1 cellular context compared by ENCODE assay signal in the genomic region with DNA sequence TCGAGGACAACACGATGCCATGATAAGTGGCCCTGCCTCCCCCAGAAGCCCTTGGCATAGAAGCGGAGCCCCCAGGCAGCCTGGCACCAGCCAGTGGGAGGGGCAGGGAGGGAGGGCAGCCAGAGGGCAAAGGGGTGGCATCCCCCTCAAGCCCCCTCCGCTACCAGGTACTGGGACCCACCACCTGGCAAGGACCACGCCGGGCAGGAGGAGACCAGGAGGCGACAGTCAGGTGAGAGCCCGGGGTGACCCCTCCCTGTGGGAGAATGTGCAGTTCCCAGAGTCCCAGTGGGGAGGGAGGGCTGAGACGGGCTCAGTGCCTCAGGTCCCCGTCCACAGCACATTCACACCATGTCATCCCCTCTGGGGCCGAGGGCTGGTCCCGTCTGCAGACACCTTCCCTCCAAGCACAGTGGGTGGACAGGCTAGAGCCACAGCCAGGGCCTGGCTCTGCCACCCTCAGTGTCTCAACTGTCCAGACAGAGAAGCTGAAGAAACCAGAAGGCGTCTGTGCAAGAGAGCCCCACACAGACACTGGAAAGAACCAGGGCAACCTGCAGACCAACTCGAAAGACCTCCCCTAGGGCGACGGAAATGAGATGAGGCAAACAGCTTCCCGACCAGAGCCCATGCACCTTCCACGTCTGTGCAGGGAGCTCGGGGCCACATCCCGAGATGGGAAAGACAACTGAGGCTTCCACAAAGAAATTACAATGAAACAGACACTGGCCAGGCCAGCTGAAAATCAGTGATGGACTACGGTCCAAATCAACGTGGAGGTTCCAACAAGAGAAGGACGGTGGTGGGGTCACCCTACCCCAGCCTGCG.
TF ChIP-seq lines count a peak whose summit lies in the region.

No MANE protein-coding gene starts in this region.

TF ChIP-seq in H1, 55 proteins besides CTCF, POLR2A, EP300 and RAD21:
- TF ChIP-seq PHF8 (conservative IDR thresholded peaks at IDR 0.05; ENCODE audit: low read depth, low read length), result no peak
- TF ChIP-seq SRF (IDR thresholded peaks at IDR 0.05; ENCODE audit: low read depth, low read length), result no peak
- TF ChIP-seq, protein P1, sequence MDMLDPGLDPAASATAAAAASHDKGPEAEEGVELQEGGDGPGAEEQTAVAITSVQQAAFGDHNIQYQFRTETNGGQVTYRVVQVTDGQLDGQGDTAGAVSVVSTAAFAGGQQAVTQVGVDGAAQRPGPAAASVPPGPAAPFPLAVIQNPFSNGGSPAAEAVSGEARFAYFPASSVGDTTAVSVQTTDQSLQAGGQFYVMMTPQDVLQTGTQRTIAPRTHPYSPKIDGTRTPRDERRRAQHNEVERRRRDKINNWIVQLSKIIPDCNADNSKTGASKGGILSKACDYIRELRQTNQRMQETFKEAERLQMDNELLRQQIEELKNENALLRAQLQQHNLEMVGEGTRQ (IDR thresholded peaks at IDR 0.05; ENCODE audit: low read length), result no peak
- no peak for TF ChIP-seq POLR2AphosphoS5 (IDR thresholded peaks at IDR 0.05; ENCODE audit: low read depth, low read length)
- no peak for TF ChIP-seq SIN3A (conservative IDR thresholded peaks at IDR 0.05 in 1 of 2, IDR thresholded peaks at IDR 0.05 in 1 of 2; ENCODE audit: low read depth in 1 of 2, low read length in 2 of 2)
